8 cellular contexts compared by ENCODE assay signal in the genomic region with DNA sequence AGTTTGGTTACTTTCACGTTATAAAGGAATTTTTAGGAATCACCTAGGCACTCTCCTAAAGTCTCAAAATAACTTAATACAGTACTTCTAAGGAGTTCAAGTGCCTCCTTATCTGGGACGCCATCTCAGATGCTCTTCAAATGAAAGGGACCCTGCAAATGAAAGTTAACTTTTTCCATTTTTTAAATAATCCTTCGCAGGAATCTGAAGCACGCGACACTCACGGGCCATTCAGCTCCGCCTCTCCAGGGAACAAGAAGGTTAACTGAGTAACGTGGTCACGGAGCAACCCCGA. TPM values are rescaled to one million over a fixed set of nuclear protein-coding genes. Genes with fewer than 3 reads are reported as not detected.
DNase-seq lines count a peak whose midpoint lies in the region; ATAC-seq, FAIRE-seq and TF ChIP-seq lines count a peak whose summit lies in the region.

No MANE protein-coding gene starts in this region.

- ATAC-seq in HG02884 (IDR thresholded peaks at IDR 0.05; ENCODE audit: unreplicated experiment) (peak; percentile 34), K562 (no peak), GM21529 (IDR thresholded peaks at IDR 0.05; ENCODE audit: unreplicated experiment) (no peak), HG03520 (IDR thresholded peaks at IDR 0.05; ENCODE audit: unreplicated experiment) (no peak)

- no peak for TF ChIP-seq POLR2A in K562 (conservative IDR thresholded peaks at IDR 0.05)

- POLR2A ChIA-PET in K562 (lab: Yijun Ruan, JAX): interaction anchor here (0.5 to 2.0 kb wide), 9 partner anchors 9 to 604 kb away, joined by 3 to 8 read pairs (median 4); a partner anchor contains a TSS

- no peak for TF ChIP-seq EP300 in K562 (IDR thresholded peaks at IDR 0.05; ENCODE audit: low read length)

- peaks cover 36% of the 10 kb centered on the region for H3K4me1 Mint-ChIP-seq in mesothelial cell of epicardium

- H3K4me1 ChIP-seq in ACC112 (ENCODE audit: control insufficient read depth, insufficient read depth, low read length, unreplicated experiment) (peaks cover 30% of the 10 kb centered on the region), K562 (replicated peaks in 1 of 2; ENCODE audit: control insufficient read depth in 2 of 2, insufficient read depth in 2 of 2, low read length in 2 of 2) (peaks cover 2 to 25% of the 10 kb centered on the region in 2 experiments; a peak in 3 of 5 replicates)

- H2AFZ ChIP-seq in ACC112 (ENCODE audit: low read length, unreplicated experiment): peak overlapping the region; percentile 66
- peak overlapping the region; percentile 98 for H2AFZ ChIP-seq in K562 (ENCODE audit: low read depth, low read length)

- H3K36me3 ChIP-seq in ACC112 (ENCODE audit: insufficient read depth, low read length) (no peaks in the 10 kb centered on the region), K562 (ENCODE audit: control insufficient read depth, insufficient read depth, low read length) (peaks cover 31% of the 10 kb centered on the region; the same call in 2 of the 3 replicates)

- H4K20me1 ChIP-seq in K562 (replicated peaks; ENCODE audit: control insufficient read depth, insufficient read depth, low read length): peaks cover 13% of the 10 kb centered on the region

- peak overlapping the region; percentile 83 for H3K27ac ChIP-seq in ACC112 (ENCODE audit: low read depth, low read length)
- H3K27ac ChIP-seq in K562 (ENCODE audit: extremely low read depth, low read depth, low read length): peak overlapping the region; percentile 90

- H3K4me3 ChIP-seq in ACC112 (ENCODE audit: low read depth, low read length): peak overlapping the region; percentile 95
- peak overlapping the region; percentile 75 for H3K4me3 ChIP-seq in K562

- H3K27ac Mint-ChIP-seq in mesothelial cell of epicardium: peak overlapping the region; percentile 99

- in situ Hi-C loops in K562 (cut with MboI): no loop called here

- TSS peak; percentile 68 for BruUV-seq in K562 (replicated peaks; lab: Mats Ljungman, UMichigan)

- H3K9me3 Mint-ChIP-seq in mesothelial cell of epicardium: no peaks in the 10 kb centered on the region

- TF ChIP-seq CTCF in K562 (IDR thresholded peaks at IDR 0.05 in 2 of 3, conservative IDR thresholded peaks at IDR 0.05 in 1 of 3; ENCODE audit: insufficient read depth in 2 of 3, low read depth in 1 of 3, low read length in 3 of 3) (no peak), mesothelial cell of epicardium (IDR thresholded peaks at IDR 0.05; ENCODE audit: unreplicated experiment) (no peak)

- H3K9me3 ChIP-seq in K562 (replicated peaks; ENCODE audit: control insufficient read depth, insufficient read depth, low read depth, low read length): no peaks in the 10 kb centered on the region

- peak overlapping the region; percentile 96 for H3K4me3 Mint-ChIP-seq in mesothelial cell of epicardium

- H3K27me3 Mint-ChIP-seq in mesothelial cell of epicardium (ENCODE audit: low read depth): no peaks in the 10 kb centered on the region

- no peak for TF ChIP-seq RAD21 in K562 (CRISPR knock-in tag; conservative IDR thresholded peaks at IDR 0.05 in 1 of 2, IDR thresholded peaks at IDR 0.05 in 1 of 2)

- peak overlapping the region; percentile 97 for H3K4me2 ChIP-seq in K562 (ENCODE audit: insufficient read depth, low read length)

- H3K79me2 ChIP-seq in ACC112 (ENCODE audit: control insufficient read depth, insufficient read depth, low read length, unreplicated experiment) (peaks cover 61% of the 10 kb centered on the region), K562 (ENCODE audit: control insufficient read depth, insufficient read depth, low read length) (peaks cover 74% of the 10 kb centered on the region)

- CTCF ChIA-PET in K562 (lab: Yijun Ruan, JAX; ENCODE audit: low intra/inter-chr PET ratio): no interaction called here

- no peaks in the 10 kb centered on the region for H3K36me3 Mint-ChIP-seq in mesothelial cell of epicardium

- no peak for DNase-seq in K562 (ENCODE audit: extremely low read depth in 1 of 4, low spot score in 3 of 4)
- no peak for DNase-seq in mesothelial cell of epicardium (ENCODE audit: low spot score in 2 of 2, unreplicated experiment in 2 of 2)
- no peak for DNase-seq in pons (ENCODE audit: low spot score)
- DNase-seq in COLO668 (lab: John Stamatoyannopoulos, UW; ENCODE audit: unreplicated experiment): no peak

- FAIRE-seq in K562 (lab: Jason Lieb, UNC): no peak

- peak overlapping the region; percentile 94 to 99 for H3K9ac ChIP-seq in K562 (ENCODE audit: insufficient read depth in 1 of 2, low read depth in 2 of 2, low read length in 2 of 2)

- whole genome bisulfite sequencing in K562 (ENCODE audit: insufficient coverage, low coverage, missing lambda C conversion rate): 2% methylated on average over 10 of the region's 10 CpGs

- intact Hi-C loops in K562 (cut with micrococcal nuclease): loop anchor here (10.0 kb wide), 1 partner anchor 621 kb away; no protein-coding TSS in a partner anchor

- H3K27me3 ChIP-seq in ACC112 (ENCODE audit: insufficient read depth, low read length) (no peaks in the 10 kb centered on the region), K562 (ENCODE audit: control insufficient read depth in 2 of 2, insufficient read depth in 2 of 2, low read length in 2 of 2) (no peaks in the 10 kb centered on the region)

- peaks cover under 1% of the 10 kb centered on the region for H3K9me1 ChIP-seq in K562 (ENCODE audit: control insufficient read depth, insufficient read depth, low read length)

TF ChIP-seq in K562, 482 proteins besides CTCF, POLR2A, EP300 and RAD21 (continues in another document):
- TF ChIP-seq TCFL5 (CRISPR knock-in tag; conservative IDR thresholded peaks at IDR 0.05) (no peak), RBBP5 (IDR thresholded peaks at IDR 0.05; ENCODE audit: borderline replicate concordance, insufficient read depth, low read length, poor library complexity, severe bottlenecking) (no peak), WHSC1 (IDR thresholded peaks at IDR 0.05; ENCODE audit: low read length) (no peak), RFX5 (IDR thresholded peaks at IDR 0.05; ENCODE audit: low read depth, low read length) (0 out of 2 replicates have a peak, but pooled peaks have one; percentile 1), ZEB2 (IDR thresholded peaks at IDR 0.05) (peak; percentile 16; the same call in 1 of the 2 replicates), RBM25 (IDR thresholded peaks at IDR 0.05; ENCODE audit: low read depth, low read length, severe bottlenecking) (no peak), ZNF695 (CRISPR knock-in tag; IDR thresholded peaks at IDR 0.05) (0 out of 2 replicates have a peak, but pooled peaks have one; percentile 62), PTRF (tag; IDR thresholded peaks at IDR 0.05) (no peak)
- TF ChIP-seq, protein P1, sequence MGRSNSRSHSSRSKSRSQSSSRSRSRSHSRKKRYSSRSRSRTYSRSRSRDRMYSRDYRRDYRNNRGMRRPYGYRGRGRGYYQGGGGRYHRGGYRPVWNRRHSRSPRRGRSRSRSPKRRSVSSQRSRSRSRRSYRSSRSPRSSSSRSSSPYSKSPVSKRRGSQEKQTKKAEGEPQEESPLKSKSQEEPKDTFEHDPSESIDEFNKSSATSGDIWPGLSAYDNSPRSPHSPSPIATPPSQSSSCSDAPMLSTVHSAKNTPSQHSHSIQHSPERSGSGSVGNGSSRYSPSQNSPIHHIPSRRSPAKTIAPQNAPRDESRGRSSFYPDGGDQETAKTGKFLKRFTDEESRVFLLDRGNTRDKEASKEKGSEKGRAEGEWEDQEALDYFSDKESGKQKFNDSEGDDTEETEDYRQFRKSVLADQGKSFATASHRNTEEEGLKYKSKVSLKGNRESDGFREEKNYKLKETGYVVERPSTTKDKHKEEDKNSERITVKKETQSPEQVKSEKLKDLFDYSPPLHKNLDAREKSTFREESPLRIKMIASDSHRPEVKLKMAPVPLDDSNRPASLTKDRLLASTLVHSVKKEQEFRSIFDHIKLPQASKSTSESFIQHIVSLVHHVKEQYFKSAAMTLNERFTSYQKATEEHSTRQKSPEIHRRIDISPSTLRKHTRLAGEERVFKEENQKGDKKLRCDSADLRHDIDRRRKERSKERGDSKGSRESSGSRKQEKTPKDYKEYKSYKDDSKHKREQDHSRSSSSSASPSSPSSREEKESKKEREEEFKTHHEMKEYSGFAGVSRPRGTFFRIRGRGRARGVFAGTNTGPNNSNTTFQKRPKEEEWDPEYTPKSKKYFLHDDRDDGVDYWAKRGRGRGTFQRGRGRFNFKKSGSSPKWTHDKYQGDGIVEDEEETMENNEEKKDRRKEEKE (IDR thresholded peaks at IDR 0.05; ENCODE audit: borderline replicate concordance in 1 of 2, control insufficient read depth in 1 of 2, low read depth in 2 of 2, low read length in 1 of 2): no peak
- TF ChIP-seq, protein P2, sequence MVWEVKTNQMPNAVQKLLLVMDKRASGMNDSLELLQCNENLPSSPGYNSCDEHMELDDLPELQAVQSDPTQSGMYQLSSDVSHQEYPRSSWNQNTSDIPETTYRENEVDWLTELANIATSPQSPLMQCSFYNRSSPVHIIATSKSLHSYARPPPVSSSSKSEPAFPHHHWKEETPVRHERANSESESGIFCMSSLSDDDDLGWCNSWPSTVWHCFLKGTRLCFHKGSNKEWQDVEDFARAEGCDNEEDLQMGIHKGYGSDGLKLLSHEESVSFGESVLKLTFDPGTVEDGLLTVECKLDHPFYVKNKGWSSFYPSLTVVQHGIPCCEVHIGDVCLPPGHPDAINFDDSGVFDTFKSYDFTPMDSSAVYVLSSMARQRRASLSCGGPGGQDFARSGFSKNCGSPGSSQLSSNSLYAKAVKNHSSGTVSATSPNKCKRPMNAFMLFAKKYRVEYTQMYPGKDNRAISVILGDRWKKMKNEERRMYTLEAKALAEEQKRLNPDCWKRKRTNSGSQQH (CRISPR knock-in tag; IDR thresholded peaks at IDR 0.05): 0 out of 2 replicates have a peak, but pooled peaks have one; percentile 26

RNA-seq across cellular contexts. Expression of a gene that starts 0.5 kb away (rescaled TPM):
- 42.4 and 165 TPM in 2 replicates for total RNA-seq in K562 (2011; cell fraction: chromatin; rRNA removed; ENCODE audit: low replicate concordance)
- 17.0 and 27.1 TPM in 2 replicates for total RNA-seq in K562 (2011; cell fraction: nucleolus; rRNA removed)
- total RNA-seq in K562 (2011; cell fraction: nucleoplasm; rRNA removed): 58.4 and 78.7 TPM in 2 replicates
- total RNA-seq in K562 (2014; rRNA removed) (121 and 156 TPM in 2 replicates), K562 (2014; rRNA removed; fragmentation: Illumina TruSeq; extraction: Trizol) (236 and 258 TPM in 2 replicates), K562 (2015; rRNA removed; fragmentation: Illumina TruSeq; extraction: Trizol) (196 and 209 TPM in 2 replicates), K562 (2021) (122 and 132 TPM in 2 replicates), mesothelial cell of epicardium (56.4 to 61.3 TPM (median 57.6 TPM) in 3 replicates)
- polyA plus RNA-seq in K562 (2011; rRNA removed) (145 and 211 TPM in 2 replicates), K562 (2014; fragmentation: Illumina TruSeq; extraction: Trizol) (227 and 286 TPM in 2 replicates), K562 (2014; fragmentation: Nextera tagmentation; extraction: Ambion mirVana) (100 to 1,000 TPM; 182 to 186 TPM), K562 (2014; rRNA removed) (182 and 189 TPM in 2 replicates)
- polyA plus RNA-seq in K562 (2011; cell fraction: cytosol; rRNA removed): 32.2 and 67.4 TPM in 2 replicates
- polyA plus RNA-seq in K562 (2011; cell fraction: nucleus; rRNA removed): 47.3 and 75.8 TPM in 2 replicates
- 104 and 142 TPM in 2 replicates for polyA plus RNA-seq in K562 (2012)
- polyA minus RNA-seq in K562 (2011; rRNA and poly(A)+ RNA removed): 224 and 232 TPM in 2 replicates
- polyA minus RNA-seq in K562 (2011; cell fraction: cytosol; rRNA and poly(A)+ RNA removed): 70.7 and 73.4 TPM in 2 replicates
- polyA minus RNA-seq in K562 (2011; cell fraction: nucleus; rRNA and poly(A)+ RNA removed): 34.3 and 68.2 TPM in 2 replicates
